Comparison of ENCODE assay signal across 20 cellular contexts in genomic region chr21:43267391-43268085, GRCh38.
DNase-seq lines count a peak whose midpoint lies in the region; ATAC-seq and TF ChIP-seq lines count a peak whose summit lies in the region.
"Had no signal": no experiment of that assay in that cellular context is flagged by ENCODE, and none has a peak within 500 bp of the region (broad histone marks: within the 10 kb centered on the region; RNA-seq: fewer than 3 reads in every experiment).

No MANE protein-coding gene starts in this region.

- no peaks in the 10 kb centered on the region for H3K27me3 Mint-ChIP-seq in neural crest cell (ENCODE audit: low read depth)

- TF ChIP-seq CTCF in BE2C (IDR thresholded peaks at IDR 0.05; ENCODE audit: low read depth, low read length): no peak
- no peak for TF ChIP-seq CTCF in RWPE2 (IDR thresholded peaks at IDR 0.05; ENCODE audit: poor library complexity, severe bottlenecking)
- TF ChIP-seq CTCF in left ventricle myocardium inferior (IDR thresholded peaks at IDR 0.05; ENCODE audit: borderline replicate concordance): no peak
- TF ChIP-seq CTCF in neural crest cell (conservative IDR thresholded peaks at IDR 0.05): no peak

- no peak overlapping the region for H3K4me3 Mint-ChIP-seq in neural crest cell

- no peaks in the 10 kb centered on the region for H3K9me3 ChIP-seq in BE2C
- no peaks in the 10 kb centered on the region for H3K9me3 ChIP-seq in RWPE2 (ENCODE audit: severe bottlenecking)
- H3K9me3 ChIP-seq in left ventricle myocardium inferior (replicated peaks): no peaks in the 10 kb centered on the region
- H3K9me3 ChIP-seq: SJCRH30 had no signal

- intact Hi-C loops in left ventricle myocardium inferior (cut with micrococcal nuclease): no loop called here

- no peak overlapping the region for H3K27ac ChIP-seq in RWPE2 (ENCODE audit: poor library complexity, severe bottlenecking)
- no peak overlapping the region for H3K27ac ChIP-seq in left ventricle myocardium inferior (replicated peaks)
- H3K27ac ChIP-seq: C4-2B, HL-60, SJCRH30 had no signal

- no peaks in the 10 kb centered on the region for H3K36me3 ChIP-seq in BE2C
- no peaks in the 10 kb centered on the region for H3K36me3 ChIP-seq in RWPE2 (ENCODE audit: low read depth)
- no peaks in the 10 kb centered on the region for H3K36me3 ChIP-seq in left ventricle myocardium inferior
- H3K36me3 ChIP-seq: SJCRH30 had no signal

- H3K9me3 Mint-ChIP-seq in neural crest cell: peaks cover 3% of the 10 kb centered on the region

- DNase-seq in BE2C (peak; percentile 19), RWPE2 (ENCODE audit: low spot score) (peak; percentile 21), left ventricle myocardium inferior (peak; percentile 12), neural crest cell (ENCODE audit: low read depth, low spot score) (no peak), T-helper 2 cell (no peak)
- DNase-seq in activated CD4-positive, CD25-positive, alpha-beta regulatory T cell treated with anti-CD3 and anti-CD28 coated beads, Interleukin-2, amount 50 U/mL, for 72 hours: no peak
- DNase-seq: COR-L47, DMS53, HCEC 1CT, MV-4-11, NCI-H1417, NCI-H1930, NCI-H2171, NCI-H446, NCI-H69, SJCRH30 had no signal

- no peaks in the 10 kb centered on the region for H3K36me3 Mint-ChIP-seq in neural crest cell (ENCODE audit: low read depth)

- peaks cover 9% of the 10 kb centered on the region for H3K4me1 Mint-ChIP-seq in neural crest cell

- H3K27ac Mint-ChIP-seq in neural crest cell (ENCODE audit: unreplicated experiment): peak overlapping the region; percentile 50

- H3K4me1 ChIP-seq in BE2C: peaks cover 18% of the 10 kb centered on the region
- H3K4me1 ChIP-seq in RWPE2 (ENCODE audit: insufficient read depth, poor library complexity, severe bottlenecking): no peaks in the 10 kb centered on the region
- H3K4me1 ChIP-seq in left ventricle myocardium inferior: no peaks in the 10 kb centered on the region
- H3K4me1 ChIP-seq: SJCRH30 had no signal

- H3K4me3 ChIP-seq in BE2C (ENCODE audit: low read depth, low read length) (no peak overlapping the region), RWPE2 (ENCODE audit: severe bottlenecking) (no peak overlapping the region), left ventricle myocardium inferior (no peak overlapping the region)
- H3K4me3 ChIP-seq: SJCRH30 had no signal

- TF ChIP-seq POLR2A in GM18505 (IDR thresholded peaks at IDR 0.05; ENCODE audit: borderline replicate concordance, extremely low read depth, insufficient read depth, insufficient read length): no peak

- H3K27me3 ChIP-seq in BE2C (no peaks in the 10 kb centered on the region), RWPE2 (ENCODE audit: insufficient read depth, poor library complexity, severe bottlenecking) (no peaks in the 10 kb centered on the region), left ventricle myocardium inferior (ENCODE audit: low read depth) (peaks cover 9% of the 10 kb centered on the region)

- ATAC-seq in RWPE2 (ENCODE audit: low read depth) (no peak), GM18505 (IDR thresholded peaks at IDR 0.05; ENCODE audit: unreplicated experiment) (no peak), GM18858 (IDR thresholded peaks at IDR 0.05; ENCODE audit: unreplicated experiment) (no peak)

Comparison
In these comparisons a context has a peak if more than half of its experiments do, and no peak if none do; other contexts are left out.
1. DNase-seq: peak in BE2C (single experiment), RWPE2 (single experiment) and left ventricle myocardium inferior (single experiment); none in neural crest cell (single experiment), activated CD4-positive, CD25-positive, alpha-beta regulatory T cell treated with anti-CD3 and anti-CD28 coated beads, Interleukin-2, amount 50 U/mL, for 72 hours (single experiment) and T-helper 2 cell (0 of 5).